ENCODE assay signal across 21 cellular contexts in genomic region chr4:8597319-8597718, GRCh38. TPM values are rescaled to one million over a fixed set of nuclear protein-coding genes. Genes with fewer than 3 reads are reported as not detected.
A peak's percentile ranks its signal among the peaks of the same experiment; 100 is the strongest.
DNase-seq lines count a peak whose midpoint lies in the region; ATAC-seq and TF ChIP-seq lines count a peak whose summit lies in the region.
"Had no signal": no experiment of that assay in that cellular context is flagged by ENCODE, and none has a peak within 500 bp of the region (broad histone marks: within the 10 kb centered on the region; RNA-seq: fewer than 3 reads in every experiment).

No MANE protein-coding gene starts in this region.

- peaks cover 2% of the 10 kb centered on the region for H3K79me1 ChIP-seq in neuronal stem cell (ENCODE audit: low read depth, low read length)

- H4K91ac ChIP-seq in neuronal stem cell (ENCODE audit: low read depth, low read length, poor library complexity): no peak overlapping the region

- H3K9ac ChIP-seq in SK-N-SH: no peak overlapping the region
- H3K9ac ChIP-seq in neuronal stem cell (ENCODE audit: low read depth, low read length, poor library complexity): peak overlapping the region; percentile 1
- H3K9ac ChIP-seq: BLaER1 treated with 17β-estradiol and CSF1 and Interleukin-3, amounts not matched to agents 10 nM and 100 nM had no signal

- TF ChIP-seq RAD21 in SK-N-SH (IDR thresholded peaks at IDR 0.05; ENCODE audit: low read length): no peak

- no peak overlapping the region for H3K18ac ChIP-seq in neuronal stem cell (ENCODE audit: low read length)

- H2AFZ ChIP-seq in SK-N-SH (ENCODE audit: low read depth): no peak overlapping the region
- no peak overlapping the region for H2AFZ ChIP-seq in neuronal stem cell (ENCODE audit: low read length)

- H2BK120ac ChIP-seq in neuronal stem cell (ENCODE audit: low read depth, low read length): no peak overlapping the region

- no peak overlapping the region for H3K23ac ChIP-seq in neuronal stem cell (ENCODE audit: low read depth, low read length, poor library complexity)

- H4K20me1 ChIP-seq in SK-N-SH (ENCODE audit: insufficient read depth): no peaks in the 10 kb centered on the region

- H3K9me3 ChIP-seq in HEK293 (ENCODE audit: control insufficient read depth, insufficient read depth, low read depth, low read length) (no peaks in the 10 kb centered on the region), SK-N-SH (no peaks in the 10 kb centered on the region), neuronal stem cell (replicated peaks in 1 of 2; ENCODE audit: control insufficient read depth in 2 of 2, insufficient read depth in 1 of 2, low read depth in 1 of 2, low read length in 2 of 2) (peaks cover 0 to 2% of the 10 kb centered on the region in 2 donors)
- H3K9me3 ChIP-seq: BLaER1 treated with 17β-estradiol and CSF1 and Interleukin-3, amounts not matched to agents 10 nM and 100 nM; Caco-2 had no signal

- DNase-seq in SK-N-SH (peak; percentile 92), neuronal stem cell (ENCODE audit: low spot score) (no peak), NCI-H526 treated with DMSO at 0.1 percent for 48 hours (lab: John Stamatoyannopoulos, UW) (no peak), NCI-H2171 treated with DMSO at 0.1 percent for 48 hours (lab: John Stamatoyannopoulos, UW) (no peak)
- DNase-seq in stimulated activated CD8-positive, alpha-beta memory T cell treated with anti-CD3 and anti-CD28 coated beads, Interleukin-4, amount 100 ng/mL, for 48 hours: no peak
- DNase-seq: 8988T; ACHN; Caco-2; Calu3; CD4-positive, alpha-beta T cell; CD8-positive, alpha-beta T cell; DMS53; DMS79; DND-41; EL; GDM1 had no signal

- no peak overlapping the region for H2BK5ac ChIP-seq in neuronal stem cell (ENCODE audit: low read length)

- H3K36me3 ChIP-seq in HEK293 (ENCODE audit: control insufficient read depth in 2 of 2, insufficient read depth in 1 of 2, low read length in 2 of 2) (no peaks in the 10 kb centered on the region), SK-N-SH (replicated peaks in 1 of 2; ENCODE audit: control insufficient read depth in 1 of 2, insufficient read depth in 2 of 2, low read length in 1 of 2) (no peaks in the 10 kb centered on the region), neuronal stem cell (replicated peaks in 1 of 2; ENCODE audit: control insufficient read depth in 2 of 2, insufficient read depth in 2 of 2, low read length in 2 of 2) (no peaks in the 10 kb centered on the region)
- H3K36me3 ChIP-seq: BLaER1 treated with 17β-estradiol and CSF1 and Interleukin-3, amounts not matched to agents 10 nM and 100 nM had no signal

- ATAC-seq in HG02678 (IDR thresholded peaks at IDR 0.05; ENCODE audit: unreplicated experiment): no peak
- ATAC-seq: CD8-positive, alpha-beta T cell; GM12878 had no signal

- no peak overlapping the region for H2BK12ac ChIP-seq in neuronal stem cell (ENCODE audit: low read length)

- 0% methylated on average over 2 of the region's 13 CpGs for WGBS in SK-N-SH (ENCODE audit: low lambda C conversion rate)
- WGBS in neuronal stem cell (ENCODE audit: extremely low coverage in 2 of 2, insufficient read length in 2 of 2, insufficient replicate concordance in 1 of 2), 2 donors: no CpG with 5 or more reads among the region's 13 CpGs

- H3K27me3 ChIP-seq in SK-N-SH (ENCODE audit: insufficient read depth) (no peaks in the 10 kb centered on the region), neuronal stem cell (ENCODE audit: control insufficient read depth in 3 of 3, insufficient read depth in 3 of 3, low read depth in 1 of 3, low read length in 3 of 3) (peaks cover 0 to 47% (median 13%) of the 10 kb centered on the region in 3 experiments)

- no peaks in the 10 kb centered on the region for H3K4me1 ChIP-seq in HEK293 (ENCODE audit: control insufficient read depth, insufficient read depth, low read length)
- H3K4me1 ChIP-seq in SK-N-SH (ENCODE audit: control insufficient read depth in 1 of 2, insufficient read depth in 2 of 2, low read depth in 1 of 2, low read length in 1 of 2): peaks cover 0 to 30% of the 10 kb centered on the region in 2 experiments; a peak in 1 of 4 replicates
- H3K4me1 ChIP-seq in neuronal stem cell (ENCODE audit: control insufficient read depth in 2 of 2, insufficient read depth in 1 of 2, low read depth in 1 of 2, low read length in 2 of 2): peaks cover 0 to 14% of the 10 kb centered on the region in 2 donors

- no peaks in the 10 kb centered on the region for H3K79me2 ChIP-seq in SK-N-SH (ENCODE audit: insufficient read depth)

- TF ChIP-seq CTCF in HEK293 (tag by site-specific recombination; IDR thresholded peaks at IDR 0.05) (no peak), SK-N-SH (IDR thresholded peaks at IDR 0.05) (no peak)

- H3K4me2 ChIP-seq in SK-N-SH (no peak overlapping the region), neuronal stem cell (ENCODE audit: insufficient read depth, low read length, poor library complexity, severe bottlenecking) (no peak overlapping the region)

- no peak overlapping the region for H2BK15ac ChIP-seq in neuronal stem cell (ENCODE audit: low read length)

- POLR2A ChIA-PET in HEK293 (lab: Yijun Ruan, JAX): no interaction called here
- POLR2A ChIA-PET in SK-N-SH (lab: Yijun Ruan, JAX): interaction anchor here (0.6 to 1.3 kb wide), 2 partner anchors 10 to 169 kb away, joined by 3 read pairs; no protein-coding TSS in a partner anchor

- H3K14ac ChIP-seq in neuronal stem cell (ENCODE audit: low read length): no peak overlapping the region

- no peaks in the 10 kb centered on the region for H3K9me2 ChIP-seq in SK-N-SH

- no peaks in the 10 kb centered on the region for H3F3A ChIP-seq in SK-N-SH (replicated peaks; ENCODE audit: insufficient read depth)

- CTCF ChIA-PET in HEK293 (lab: Yijun Ruan, JAX): interaction anchor here (1.4 to 1.9 kb wide), 2 partner anchors 10 to 129 kb away, joined by 8 read pairs; no protein-coding TSS in a partner anchor
- CTCF ChIA-PET in SK-N-SH (lab: Yijun Ruan, JAX): interaction anchor here (0.6 to 3.8 kb wide), 10 partner anchors 10 to 421 kb away, joined by 3 to 67 read pairs (median 4); no protein-coding TSS in a partner anchor

- H3K4me3 ChIP-seq in HEK293 (ENCODE audit: low read depth, low read length): no peak overlapping the region
- no peak overlapping the region for H3K4me3 ChIP-seq in SK-N-SH (ENCODE audit: low read depth in 2 of 2, low read length in 1 of 2)
- no peak overlapping the region for H3K4me3 ChIP-seq in neuronal stem cell (ENCODE audit: low read length in 2 of 2)
- H3K4me3 ChIP-seq: BLaER1 treated with 17β-estradiol and CSF1 and Interleukin-3, amounts not matched to agents 10 nM and 100 nM; GM12878 had no signal

- no peak overlapping the region for H3K4ac ChIP-seq in neuronal stem cell (ENCODE audit: low read length)

- H3K27ac ChIP-seq in HEK293 (ENCODE audit: extremely low read depth, low read depth, low read length) (no peak overlapping the region), SK-N-SH (ENCODE audit: low read depth in 2 of 2, low read length in 1 of 2) (peak overlapping the region in 1 of 2 experiments; percentile 73; a peak in 2 of 4 replicates), neuronal stem cell (replicated peaks; ENCODE audit: low read length) (no peak overlapping the region)
- H3K27ac ChIP-seq: BLaER1 treated with 17β-estradiol and CSF1 and Interleukin-3, amounts not matched to agents 10 nM and 100 nM; C4-2B had no signal

- no peak overlapping the region for H4K8ac ChIP-seq in neuronal stem cell (ENCODE audit: low read depth, low read length)

- peak in 1 of 2 experiments; percentile 73; a peak in 2 of 4 replicates for TF ChIP-seq EP300 in SK-N-SH (IDR thresholded peaks at IDR 0.05; ENCODE audit: borderline replicate concordance in 1 of 2, low read depth in 1 of 2, low read length in 1 of 2)

- no peak overlapping the region for H2AK5ac ChIP-seq in neuronal stem cell (ENCODE audit: low read depth, low read length)

TF ChIP-seq in HEK293, 187 proteins besides CTCF, POLR2A, EP300 and RAD21 (continues in another document):
- TF ChIP-seq, protein P1, sequence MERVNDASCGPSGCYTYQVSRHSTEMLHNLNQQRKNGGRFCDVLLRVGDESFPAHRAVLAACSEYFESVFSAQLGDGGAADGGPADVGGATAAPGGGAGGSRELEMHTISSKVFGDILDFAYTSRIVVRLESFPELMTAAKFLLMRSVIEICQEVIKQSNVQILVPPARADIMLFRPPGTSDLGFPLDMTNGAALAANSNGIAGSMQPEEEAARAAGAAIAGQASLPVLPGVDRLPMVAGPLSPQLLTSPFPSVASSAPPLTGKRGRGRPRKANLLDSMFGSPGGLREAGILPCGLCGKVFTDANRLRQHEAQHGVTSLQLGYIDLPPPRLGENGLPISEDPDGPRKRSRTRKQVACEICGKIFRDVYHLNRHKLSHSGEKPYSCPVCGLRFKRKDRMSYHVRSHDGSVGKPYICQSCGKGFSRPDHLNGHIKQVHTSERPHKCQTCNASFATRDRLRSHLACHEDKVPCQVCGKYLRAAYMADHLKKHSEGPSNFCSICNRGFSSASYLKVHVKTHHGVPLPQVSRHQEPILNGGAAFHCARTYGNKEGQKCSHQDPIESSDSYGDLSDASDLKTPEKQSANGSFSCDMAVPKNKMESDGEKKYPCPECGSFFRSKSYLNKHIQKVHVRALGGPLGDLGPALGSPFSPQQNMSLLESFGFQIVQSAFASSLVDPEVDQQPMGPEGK (tag by site-specific recombination; IDR thresholded peaks at IDR 0.05): no peak
- TF ChIP-seq ZNF792 (tag by site-specific recombination; IDR thresholded peaks at IDR 0.05): no peak

TF ChIP-seq in SK-N-SH, 30 proteins besides CTCF, POLR2A, EP300 and RAD21 (continues in another document):
- no peak for TF ChIP-seq RXRA (IDR thresholded peaks at IDR 0.05; ENCODE audit: borderline replicate concordance, low read depth)
- peak; percentile 19 for TF ChIP-seq CHD2 (IDR thresholded peaks at IDR 0.05; ENCODE audit: low read length, partially characterized antibody)
- TF ChIP-seq MXI1 (IDR thresholded peaks at IDR 0.05; ENCODE audit: low read depth, low read length): peak; percentile 35; the same call in 1 of the 2 replicates
- TF ChIP-seq, protein P2, sequence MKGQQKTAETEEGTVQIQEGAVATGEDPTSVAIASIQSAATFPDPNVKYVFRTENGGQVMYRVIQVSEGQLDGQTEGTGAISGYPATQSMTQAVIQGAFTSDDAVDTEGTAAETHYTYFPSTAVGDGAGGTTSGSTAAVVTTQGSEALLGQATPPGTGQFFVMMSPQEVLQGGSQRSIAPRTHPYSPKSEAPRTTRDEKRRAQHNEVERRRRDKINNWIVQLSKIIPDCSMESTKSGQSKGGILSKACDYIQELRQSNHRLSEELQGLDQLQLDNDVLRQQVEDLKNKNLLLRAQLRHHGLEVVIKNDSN (IDR thresholded peaks at IDR 0.05; ENCODE audit: borderline replicate concordance, low read depth): peak; percentile 70; the same call in 1 of the 2 replicates
- TF ChIP-seq MEF2A (IDR thresholded peaks at IDR 0.05; ENCODE audit: borderline replicate concordance, low read depth): no peak

RNA-seq across cellular contexts. Expression of gene CPZ, which starts 4.8 kb away (rescaled TPM):
- polyA plus RNA-seq in SK-N-SH (2012; rRNA removed): not detected in 2 replicates
- not detected in 2 replicates for polyA plus RNA-seq in SK-N-SH (2012; cell fraction: cytosol; rRNA removed)
- not detected in 2 replicates for polyA plus RNA-seq in SK-N-SH (2012; cell fraction: nucleus; rRNA removed)
- polyA plus RNA-seq in neuronal stem cell (2013, experiment 1 of 2): 6.7 TPM
- polyA plus RNA-seq in neuronal stem cell (2013, experiment 2 of 2): 6.7 TPM
- polyA plus RNA-seq: GM12878 had no signal

RNA-seq across cellular contexts. Expression of gene GPR78, which starts 17.1 kb away (rescaled TPM):
- polyA plus RNA-seq in SK-N-SH (2012; rRNA removed): not detected in 2 replicates
- polyA plus RNA-seq in SK-N-SH (2012; cell fraction: cytosol; rRNA removed): not detected in 2 replicates
- polyA plus RNA-seq in SK-N-SH (2012; cell fraction: nucleus; rRNA removed): not detected in 2 replicates
- 0.22 TPM for polyA plus RNA-seq in neuronal stem cell (2013, experiment 1 of 2)
- polyA plus RNA-seq in neuronal stem cell (2013, experiment 2 of 2): 0.15 TPM
